8 cellular contexts compared by ENCODE assay signal in genomic region chrX:154375156-154375504, GRCh38. TPM values are rescaled to one million over a fixed set of nuclear protein-coding genes. Genes with fewer than 3 reads are reported as not detected.
A peak's percentile ranks its signal among the peaks of the same experiment; 100 is the strongest.
DNase-seq lines count a peak whose midpoint lies in the region; ATAC-seq and TF ChIP-seq lines count a peak whose summit lies in the region.

No MANE protein-coding gene starts in this region.

- TF ChIP-seq CTCF in fibroblast of pulmonary artery (IDR thresholded peaks at IDR 0.05; ENCODE audit: low read length, missing control alignments): no peak

- CTCF ChIA-PET in T-cell (lab: Charles Lee): no interaction called here

- peak overlapping the region; percentile 17 for H3K4me3 Mint-ChIP-seq in T-helper 1 cell treated with Interleukin-12 subunit alpha and Interleukin-12 subunit beta and Interleukin-4 antibody, amounts not matched to agents 30 μg/mL and 1 μg/mL, for 36 hours
- H3K4me3 Mint-ChIP-seq in T-cell: peak overlapping the region in 2 of 3 donors; percentile 8 to 31
- peak overlapping the region; percentile 36 for H3K4me3 Mint-ChIP-seq in stimulated activated memory B cell treated with anti-CD40 and anti-IgM and Interleukin-4, amounts not matched to agents 10 μg/mL and 1 μg/mL and 100 μg/mL, for 72 hours

- H3K4me3 ChIP-seq in fibroblast of pulmonary artery (replicated peaks; ENCODE audit: low read depth, low read length): peak overlapping the region; percentile 32

- peaks cover 5% of the 10 kb centered on the region for H3K36me3 Mint-ChIP-seq in T-helper 1 cell treated with Interleukin-12 subunit alpha and Interleukin-12 subunit beta and Interleukin-4 antibody, amounts not matched to agents 30 μg/mL and 1 μg/mL, for 36 hours (ENCODE audit: low read depth)
- no peaks in the 10 kb centered on the region for H3K36me3 Mint-ChIP-seq in T-cell
- peaks cover 1% of the 10 kb centered on the region for H3K36me3 Mint-ChIP-seq in stimulated activated memory B cell treated with anti-CD40 and anti-IgM and Interleukin-4, amounts not matched to agents 10 μg/mL and 1 μg/mL and 100 μg/mL, for 72 hours

- DNase-seq in T-helper 1 cell (no peak), T-cell (no peak), fibroblast of pulmonary artery (ENCODE audit: low read depth) (no peak), kidney glomerular epithelial cell (lab: John Stamatoyannopoulos, UW) (no peak)

- POLR2A ChIA-PET in T-cell (lab: Charles Lee): no interaction called here

- H3K27ac Mint-ChIP-seq in T-helper 1 cell treated with Interleukin-12 subunit alpha and Interleukin-12 subunit beta and Interleukin-4 antibody, amounts not matched to agents 30 μg/mL and 1 μg/mL, for 36 hours: no peak overlapping the region
- H3K27ac Mint-ChIP-seq in T-cell: peak overlapping the region in 1 of 2 donors; percentile 23
- no peak overlapping the region for H3K27ac Mint-ChIP-seq in stimulated activated memory B cell treated with anti-CD40 and anti-IgM and Interleukin-4, amounts not matched to agents 10 μg/mL and 1 μg/mL and 100 μg/mL, for 72 hours

- peaks cover 20% of the 10 kb centered on the region for H3K4me1 Mint-ChIP-seq in T-helper 1 cell treated with Interleukin-12 subunit alpha and Interleukin-12 subunit beta and Interleukin-4 antibody, amounts not matched to agents 30 μg/mL and 1 μg/mL, for 36 hours (ENCODE audit: low read depth)
- H3K4me1 Mint-ChIP-seq in T-cell: peaks cover 11 to 27% (median 24%) of the 10 kb centered on the region in 3 donors
- peaks cover 17% of the 10 kb centered on the region for H3K4me1 Mint-ChIP-seq in stimulated activated memory B cell treated with anti-CD40 and anti-IgM and Interleukin-4, amounts not matched to agents 10 μg/mL and 1 μg/mL and 100 μg/mL, for 72 hours

- no peak for ATAC-seq in T-cell (replicated peaks in 1 of 4)
- no peak for ATAC-seq in stimulated activated memory B cell treated with anti-CD40 and anti-IgM and Interleukin-4, amounts not matched to agents 10 μg/mL and 1 μg/mL and 100 μg/mL, for 72 hours
- no peak for ATAC-seq in GM19463 (IDR thresholded peaks at IDR 0.05; ENCODE audit: unreplicated experiment)
- ATAC-seq in GM19455 (IDR thresholded peaks at IDR 0.05; ENCODE audit: unreplicated experiment): no peak

- no peaks in the 10 kb centered on the region for H3K9me3 Mint-ChIP-seq in T-helper 1 cell treated with Interleukin-12 subunit alpha and Interleukin-12 subunit beta and Interleukin-4 antibody, amounts not matched to agents 30 μg/mL and 1 μg/mL, for 36 hours
- no peaks in the 10 kb centered on the region for H3K9me3 Mint-ChIP-seq in T-cell
- H3K9me3 Mint-ChIP-seq in stimulated activated memory B cell treated with anti-CD40 and anti-IgM and Interleukin-4, amounts not matched to agents 10 μg/mL and 1 μg/mL and 100 μg/mL, for 72 hours: no peaks in the 10 kb centered on the region

- no peaks in the 10 kb centered on the region for H3K27me3 Mint-ChIP-seq in T-helper 1 cell treated with Interleukin-12 subunit alpha and Interleukin-12 subunit beta and Interleukin-4 antibody, amounts not matched to agents 30 μg/mL and 1 μg/mL, for 36 hours (ENCODE audit: low read depth)
- no peaks in the 10 kb centered on the region for H3K27me3 Mint-ChIP-seq in T-cell
- H3K27me3 Mint-ChIP-seq in stimulated activated memory B cell treated with anti-CD40 and anti-IgM and Interleukin-4, amounts not matched to agents 10 μg/mL and 1 μg/mL and 100 μg/mL, for 72 hours: no peaks in the 10 kb centered on the region

RNA-seq across cellular contexts. Expression of gene FLNA, which starts 0.7 kb away (rescaled TPM):
- 1,000 to 10,000 TPM in 4 of 5 donors, 100 to 1,000 TPM in 1; 893 to 1,483 (median 1,268) TPM for total RNA-seq in T-cell

RNA-seq across cellular contexts. Expression of gene EMD, which starts 4.0 kb away (rescaled TPM):
- total RNA-seq in T-cell: 100 to 1,000 TPM in 2 of 5 donors, 10 to 100 TPM in 3; 73.4 to 136 (median 80.4) TPM

RNA-seq across cellular contexts. Expression of gene RPL10, which starts 23.0 kb away (rescaled TPM):
- total RNA-seq in T-cell: 1,000 to 10,000 TPM; 5,175 to 6,006 (median 5,765) TPM

RNA-seq across cellular contexts. Expression of gene DNASE1L1, which starts 33.9 kb away (rescaled TPM):
- total RNA-seq in T-cell: 10 to 100 TPM; 22.6 to 31.3 (median 25.5) TPM

RNA-seq across cellular contexts. Expression of gene TAFAZZIN, which starts 36.2 kb away (rescaled TPM):
- total RNA-seq in T-cell: 100 to 1,000 TPM in 3 of 5 donors, 10 to 100 TPM in 2; 89.8 to 144 (median 129) TPM
